14 cellular contexts compared by ENCODE assay signal in genomic region chr5:14699159-14699558, GRCh38.
"Had no signal": no experiment of that assay in that cellular context is flagged by ENCODE, and none has a peak within 500 bp of the region (broad histone marks: within the 10 kb centered on the region; RNA-seq: fewer than 3 reads in every experiment).

No MANE protein-coding gene starts in this region.

- H3K9me3 Mint-ChIP-seq: mesothelial cell of epicardium had no signal

- H3K4me3 Mint-ChIP-seq: activated naive CD4-positive, alpha-beta T cell treated with anti-CD3 and anti-CD28 coated beads, Interleukin-2, amount 50 U/mL, for 24 hours; mesothelial cell of epicardium had no signal

- H3K4me1 Mint-ChIP-seq: mesothelial cell of epicardium had no signal

- H3K9me3 ChIP-seq: lower lobe of right lung, neutrophil, right atrium auricular region, upper lobe of left lung had no signal

- H3K27ac ChIP-seq: dorsolateral prefrontal cortex, lower lobe of right lung, neutrophil, right atrium auricular region, upper lobe of left lung had no signal

- H3K27me3 Mint-ChIP-seq: activated naive CD4-positive, alpha-beta T cell treated with anti-CD3 and anti-CD28 coated beads, Interleukin-2, amount 50 U/mL, for 24 hours had no signal

- H3K27ac Mint-ChIP-seq: mesothelial cell of epicardium had no signal

- ATAC-seq: esophagus mucosa, lower lobe of right lung had no signal

- H3K27me3 ChIP-seq: dorsolateral prefrontal cortex, neutrophil, right atrium auricular region, upper lobe of left lung had no signal

- H3K4me3 ChIP-seq: dorsolateral prefrontal cortex, lower lobe of right lung, right atrium auricular region, upper lobe of left lung had no signal

- DNase-seq: aorta, dorsolateral prefrontal cortex, hypothalamus, lower lobe of right lung, posterior cingulate gyrus, SHP77 treated with DMSO at 0.1 percent for 48 hours, small intestine, substantia nigra, upper lobe of left lung had no signal

- H3K4me1 ChIP-seq: upper lobe of left lung had no signal
